Comparison of ENCODE assay signal across 7 cellular contexts in the genomic region with DNA sequence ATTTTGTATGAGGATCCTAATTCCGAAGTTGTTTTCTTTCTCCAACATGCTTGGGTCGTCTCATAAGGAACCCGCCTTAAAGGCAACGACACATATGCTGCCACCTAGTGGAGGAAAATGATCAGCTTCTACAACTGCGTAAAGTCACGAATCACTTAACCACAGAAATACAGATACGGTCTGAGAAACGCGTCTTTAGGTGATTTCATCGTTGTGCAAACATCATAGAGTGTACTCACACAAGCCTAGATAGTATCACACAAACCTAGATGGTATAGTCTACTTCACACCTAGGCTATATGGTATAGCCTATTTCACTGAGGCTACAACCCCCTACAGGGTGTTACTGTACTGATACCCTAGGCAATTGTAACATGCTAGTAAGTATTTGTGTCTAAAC. TPM values are rescaled to one million over a fixed set of nuclear protein-coding genes. Genes with fewer than 3 reads are reported as not detected.
DNase-seq lines count a peak whose midpoint lies in the region; ATAC-seq, FAIRE-seq and TF ChIP-seq lines count a peak whose summit lies in the region.

No MANE protein-coding gene starts in this region.

- no peak for TF ChIP-seq POLR2A in right lobe of liver (IDR thresholded peaks at IDR 0.05)

- no peak overlapping the region for H3K4me3 ChIP-seq in right lobe of liver

- peak; percentile 83 for TF ChIP-seq CTCF in GM10248 (IDR thresholded peaks at IDR 0.05; ENCODE audit: control extremely low read depth, extremely low read depth, low read depth, missing control alignments)
- TF ChIP-seq CTCF in right lobe of liver (IDR thresholded peaks at IDR 0.05), result peak; percentile 85 to 91 (median 90)

- DNase-seq in GM10248 (ENCODE audit: extremely low spot score) (peak; percentile 73), NCI-H2107 treated with DMSO at 0.1 percent for 48 hours (lab: John Stamatoyannopoulos, UW; ENCODE audit: unreplicated experiment) (peak; percentile 76), right lobe of liver (peak in 1 of 3 donors; percentile 69)
- DNase-seq in stimulated activated CD8-positive, alpha-beta memory T cell treated with anti-CD3 and anti-CD28 coated beads, Interleukin-4, amount 100 ng/mL, for 1 hour (ENCODE audit: low read depth in 2 of 2, low spot score in 1 of 2), result peak; percentile 27 to 32

- H3K36me3 ChIP-seq in right lobe of liver, result no peaks in the 10 kb centered on the region

- peaks cover 0 to 69% (median 32%) of the 10 kb centered on the region in 4 donors for H3K4me1 ChIP-seq in right lobe of liver

- FAIRE-seq in TTC549 (lab: Jason Lieb, UNC), result peak; percentile 92

- intact Hi-C loops in right lobe of liver (cut with DNase I), result no loop called here

- H3K27ac ChIP-seq in cingulate gyrus (ENCODE audit: low read depth, low read length), result peak overlapping the region; percentile 74
- H3K27ac ChIP-seq in right lobe of liver, result peak overlapping the region; percentile 71 to 91 (median 84)

- POLR2A ChIA-PET in GM10248 (lab: Yijun Ruan, JAX), result no interaction called here

- CTCF ChIA-PET in GM10248 (lab: Yijun Ruan, JAX), result interaction anchor here (0.9 to 8.8 kb wide), 32 partner anchors 9 to 373 kb away, joined by 3 to 128 read pairs (median 6); a partner anchor contains a TSS

- ATAC-seq in HG02763 (IDR thresholded peaks at IDR 0.05; ENCODE audit: unreplicated experiment), result peak; percentile 57
- ATAC-seq in right lobe of liver, result peak; percentile 58 to 67 (median 63)

- H3K27me3 ChIP-seq in right lobe of liver, result no peaks in the 10 kb centered on the region

- H3K9me3 ChIP-seq in right lobe of liver, result no peaks in the 10 kb centered on the region

- 3% methylated on average over 10 of the region's 10 CpGs for WGBS in right lobe of liver (ENCODE audit: insufficient coverage, low coverage, low lambda C conversion rate, missing lambda C conversion rate)

RNA-seq across cellular contexts. Expression of a gene that starts 13.1 kb away (rescaled TPM):
- total RNA-seq in right lobe of liver, result 1 to 10 TPM in 5 of 6 experiments, under 1 TPM in 1; 0.92 to 3.1 (median 1.6) TPM

RNA-seq across cellular contexts. Expression of a gene that starts 39.3 kb away (rescaled TPM):
- 1 to 10 TPM in 1 of 6 experiments, under 1 TPM in 3, not detected in 2; 0.06 to 1.1 (median 0.79) TPM for total RNA-seq in right lobe of liver

RNA-seq across cellular contexts. Expression of a gene that starts 46.5 kb away (rescaled TPM):
- 10 to 100 TPM in 4 of 6 experiments, 1 to 10 TPM in 2; 5.3 to 78.0 (median 46.2) TPM for total RNA-seq in right lobe of liver
